In genomic region chr2:61114147-61114546, GRCh38 we compare ENCODE assay signal across 26 cellular contexts.
"Had no signal": no experiment of that assay in that cellular context is flagged by ENCODE, and none has a peak within 500 bp of the region (broad histone marks: within the 10 kb centered on the region; RNA-seq: fewer than 3 reads in every experiment).

No MANE protein-coding gene starts in this region.

- FAIRE-seq: keratinocyte had no signal

- H3K9me3 Mint-ChIP-seq: immature natural killer cell; stimulated activated effector memory CD8-positive, alpha-beta T cell treated with anti-CD3 and anti-CD28 coated beads, Interleukin-12 subunit alpha, Interleukin-12 subunit beta, amount 100 ng/mL, for 72 hours had no signal

- H3K4me1 ChIP-seq: esophagus squamous epithelium, gastroesophageal sphincter, left lung, right atrium auricular region, suprapubic skin, thyroid gland, upper lobe of left lung, vagina had no signal

- H3K27ac Mint-ChIP-seq: immature natural killer cell; naive thymus-derived CD4-positive, alpha-beta T cell; nephron progenitor cell; stimulated activated effector memory CD8-positive, alpha-beta T cell treated with anti-CD3 and anti-CD28 coated beads, Interleukin-12 subunit alpha, Interleukin-12 subunit beta, amount 100 ng/mL, for 72 hours had no signal

- H3K4me2 ChIP-seq: smooth muscle cell had no signal

- H3K27me3 Mint-ChIP-seq: naive thymus-derived CD4-positive, alpha-beta T cell had no signal

- ATAC-seq: gastroesophageal sphincter; left lung; naive thymus-derived CD4-positive, alpha-beta T cell; stimulated activated effector memory CD8-positive, alpha-beta T cell treated with anti-CD3 and anti-CD28 coated beads, Interleukin-12 subunit alpha, Interleukin-12 subunit beta, amount 100 ng/mL, for 72 hours; stimulated activated naive CD8-positive, alpha-beta T cell treated with anti-CD3 and anti-CD28 coated beads, Interleukin-15, Interleukin-2, amounts not matched to agents 100 U/mL and 50 U/mL, for 24 hours had no signal

- H3K27me3 ChIP-seq: dorsolateral prefrontal cortex, esophagus squamous epithelium, gastroesophageal sphincter, left lung, neutrophil, right atrium auricular region, suprapubic skin, thyroid gland, upper lobe of left lung, vagina had no signal

- H3K4me3 ChIP-seq: dorsolateral prefrontal cortex, esophagus squamous epithelium, gastroesophageal sphincter, left lung, lung, right atrium auricular region, smooth muscle cell, suprapubic skin, thyroid gland, upper lobe of left lung, vagina had no signal

- H3K4me1 Mint-ChIP-seq: immature natural killer cell; nephron progenitor cell; stimulated activated effector memory CD8-positive, alpha-beta T cell treated with anti-CD3 and anti-CD28 coated beads, Interleukin-12 subunit alpha, Interleukin-12 subunit beta, amount 100 ng/mL, for 72 hours had no signal

- H3K4me3 Mint-ChIP-seq: immature natural killer cell; naive thymus-derived CD4-positive, alpha-beta T cell; nephron progenitor cell; stimulated activated effector memory CD8-positive, alpha-beta T cell treated with anti-CD3 and anti-CD28 coated beads, Interleukin-12 subunit alpha, Interleukin-12 subunit beta, amount 100 ng/mL, for 72 hours had no signal

- H3K9me3 ChIP-seq: esophagus squamous epithelium, gastroesophageal sphincter, left lung, neutrophil, right atrium auricular region, suprapubic skin, thyroid gland, upper lobe of left lung, vagina had no signal

- H3K36me3 Mint-ChIP-seq: stimulated activated effector memory CD8-positive, alpha-beta T cell treated with anti-CD3 and anti-CD28 coated beads, Interleukin-12 subunit alpha, Interleukin-12 subunit beta, amount 100 ng/mL, for 72 hours had no signal

- H3K27ac ChIP-seq: dorsolateral prefrontal cortex, esophagus squamous epithelium, gastroesophageal sphincter, left lung, neutrophil, right atrium auricular region, suprapubic skin, thyroid gland, upper lobe of left lung, vagina had no signal

- DNase-seq: cortex of kidney; dorsolateral prefrontal cortex; effector CD8-positive, alpha-beta T cell; esophagus squamous epithelium; foreskin fibroblast; glutamatergic neuron; immature natural killer cell; left lung; mesenchymal stem cell; naive thymus-derived CD4-positive, alpha-beta T cell; nephron progenitor cell; posterior cingulate gyrus; stimulated activated CD4-positive, alpha-beta T cell treated with anti-CD3 and anti-CD28 coated beads, Interleukin-4, amount 100 ng/mL, for 1 hour; stimulated activated CD8-positive, alpha-beta memory T cell treated with anti-CD3 and anti-CD28 coated beads, Interleukin-4, amount 100 ng/mL, for 48 hours; stimulated activated naive CD8-positive, alpha-beta T cell treated with anti-CD3 and anti-CD28 coated beads, Interleukin-15, Interleukin-2, amounts not matched to agents 100 U/mL and 50 U/mL, for 24 hours; thyroid gland; upper lobe of left lung had no signal
